ENCODE assay signal across 12 cellular contexts in genomic region chr16:86007524-86007923, GRCh38.
"Had no signal": no experiment of that assay in that cellular context is flagged by ENCODE, and none has a peak within 500 bp of the region (broad histone marks: within the 10 kb centered on the region; RNA-seq: fewer than 3 reads in every experiment).

No MANE protein-coding gene starts in this region.

- H3K36me3 ChIP-seq: right atrium auricular region, transverse colon had no signal

- H3K27me3 ChIP-seq: transverse colon had no signal

- ATAC-seq: left lobe of liver; naive thymus-derived CD4-positive, alpha-beta T cell had no signal

- H3K4me1 ChIP-seq: right atrium auricular region, transverse colon had no signal

- H3K9me3 ChIP-seq: right atrium auricular region, transverse colon had no signal

- H3K9me3 Mint-ChIP-seq: naive thymus-derived CD4-positive, alpha-beta T cell had no signal

- H3K4me3 ChIP-seq: right atrium auricular region, skin epidermis, transverse colon had no signal

- DNase-seq: activated CD4-positive, alpha-beta T cell treated with anti-CD3 and anti-CD28 coated beads for 48 hours; foreskin melanocyte; mammary epithelial cell; naive thymus-derived CD4-positive, alpha-beta T cell; SHP77; substantia nigra; T-helper 9 cell; transverse colon had no signal

- H3K36me3 Mint-ChIP-seq: activated naive CD4-positive, alpha-beta T cell treated with anti-CD3 and anti-CD28 coated beads, Interleukin-2, amount 50 U/mL, for 72 hours; naive thymus-derived CD4-positive, alpha-beta T cell had no signal

- H3K27ac ChIP-seq: right atrium auricular region, skin epidermis, transverse colon had no signal
